9 cellular contexts compared by ENCODE assay signal in the genomic region with DNA sequence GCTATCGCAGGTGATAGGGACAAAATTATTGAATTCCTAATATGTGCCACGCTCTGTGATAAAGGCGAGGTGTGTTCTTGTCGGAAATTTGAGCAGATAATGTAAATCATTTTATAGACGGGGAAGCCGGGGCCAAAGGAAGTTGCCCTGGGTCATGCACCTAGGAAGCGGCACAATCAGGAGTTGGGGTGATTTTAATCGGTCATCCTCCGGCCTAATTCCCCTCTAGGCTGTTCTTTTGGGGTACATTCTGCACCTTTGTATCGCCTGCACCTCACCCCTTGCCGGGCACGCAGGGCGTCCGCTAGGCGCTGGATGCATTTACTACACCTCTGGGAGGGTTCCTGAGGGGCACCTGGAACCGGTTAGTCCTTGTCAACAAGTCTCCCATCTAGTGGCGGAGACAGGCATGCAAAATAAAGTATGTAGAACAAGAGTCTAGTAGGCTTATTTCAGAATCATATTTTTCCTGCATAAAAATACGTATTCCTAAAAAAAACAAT. TPM values are rescaled to one million over a fixed set of nuclear protein-coding genes. Genes with fewer than 3 reads are reported as not detected.
DNase-seq lines count a peak whose midpoint lies in the region; ATAC-seq, FAIRE-seq and TF ChIP-seq lines count a peak whose summit lies in the region.
"Had no signal": no experiment of that assay in that cellular context is flagged by ENCODE, and none has a peak within 500 bp of the region (broad histone marks: within the 10 kb centered on the region; RNA-seq: fewer than 3 reads in every experiment).

No MANE protein-coding gene starts in this region.

- POLR2A ChIA-PET in H1 (lab: Charles Lee; ENCODE audit: partially characterized antibody): no interaction called here

- TF ChIP-seq RAD21 in H1 (IDR thresholded peaks at IDR 0.05 in 1 of 2, conservative IDR thresholded peaks at IDR 0.05 in 1 of 2; ENCODE audit: low read depth in 2 of 2, low read length in 2 of 2): peak in 1 of 2 experiments; percentile 5; a peak in 1 of 4 replicates

- no peak overlapping the region for H2BK15ac ChIP-seq in H1 (ENCODE audit: low read length)

- TF ChIP-seq CTCF in H1 (IDR thresholded peaks at IDR 0.05; ENCODE audit: control extremely low read depth in 1 of 3, insufficient read depth in 1 of 3, low read depth in 1 of 3, low read length in 3 of 3) (peak; percentile 29 to 65 (median 52)), mesothelial cell of epicardium (IDR thresholded peaks at IDR 0.05; ENCODE audit: unreplicated experiment) (peak; percentile 19), testis (IDR thresholded peaks at IDR 0.05) (peak in 1 of 3 experiments; percentile 25)

- H2BK120ac ChIP-seq in H1 (replicated peaks; ENCODE audit: low read depth, low read length): no peak overlapping the region

- peak; percentile 63 for DNase-seq in stimulated activated CD4-positive, alpha-beta T cell treated with anti-CD3 and anti-CD28 coated beads, Interleukin-15, amount 100 ng/mL, for 24 hours
- DNase-seq in stimulated activated CD4-positive, alpha-beta T cell treated with anti-CD3 and anti-CD28 coated beads, Interleukin-12 subunit alpha, Interleukin-12 subunit beta, amount 100 ng/mL, for 4 hours: no peak
- DNase-seq in NCI-H146 treated with DMSO at 0.1 percent for 48 hours (lab: John Stamatoyannopoulos, UW; ENCODE audit: unreplicated experiment): peak; percentile 24
- peak; percentile 84 for DNase-seq in activated CD4-positive, alpha-beta T cell treated with anti-CD3 and anti-CD28 coated beads, Interleukin-2, amount 10 ng/mL, durations not matched to agents 24 days and 14 days
- DNase-seq in H1 (ENCODE audit: low read depth in 1 of 2, low spot score in 2 of 2): no peak
- peak in 1 of 2 experiments; percentile 42 for DNase-seq in mesothelial cell of epicardium (ENCODE audit: low spot score in 2 of 2, unreplicated experiment in 2 of 2)
- peak; percentile 45 for DNase-seq in testis

- CTCF ChIA-PET in H1 (lab: Charles Lee; ENCODE audit: partially characterized antibody): interaction anchor here (1.2 kb wide), 1 partner anchor 106 kb away, joined by 3 read pairs; no protein-coding TSS in a partner anchor

- H3K9me3 Mint-ChIP-seq in activated CD4-positive, alpha-beta T cell treated with anti-CD3 and anti-CD28 coated beads, Interleukin-2, amount 10 ng/mL, durations not matched to agents 24 days and 14 days: no peaks in the 10 kb centered on the region
- H3K9me3 Mint-ChIP-seq in mesothelial cell of epicardium: no peaks in the 10 kb centered on the region

- no peak overlapping the region for H2BK20ac ChIP-seq in H1 (ENCODE audit: low read length)

- no peak overlapping the region for H2AK5ac ChIP-seq in H1 (ENCODE audit: low read depth, low read length)

- no peak overlapping the region for H3K18ac ChIP-seq in H1 (ENCODE audit: extremely low read depth, low read length)

- no peak overlapping the region for H2BK5ac ChIP-seq in H1 (ENCODE audit: low read depth, low read length)

- H3K9ac ChIP-seq in H1 (replicated peaks in 1 of 4; ENCODE audit: extremely low read depth in 1 of 4, low read depth in 3 of 4, low read length in 3 of 4): peak overlapping the region in 2 of 4 experiments; percentile 10 to 25; a peak in 3 of 7 replicates

- H3K23ac ChIP-seq in H1 (ENCODE audit: insufficient read length): no peak overlapping the region

- H3K27me3 Mint-ChIP-seq in activated CD4-positive, alpha-beta T cell treated with anti-CD3 and anti-CD28 coated beads, Interleukin-2, amount 10 ng/mL, durations not matched to agents 24 days and 14 days: no peaks in the 10 kb centered on the region
- peaks cover 11% of the 10 kb centered on the region for H3K27me3 Mint-ChIP-seq in mesothelial cell of epicardium (ENCODE audit: low read depth)

- H3K9me3 ChIP-seq in H1 (ENCODE audit: insufficient read depth in 2 of 2, low read depth in 1 of 2, low read length in 1 of 2) (no peaks in the 10 kb centered on the region), testis (no peaks in the 10 kb centered on the region)

- H4K20me1 ChIP-seq in H1 (replicated peaks in 1 of 2; ENCODE audit: control insufficient read depth in 1 of 2, insufficient read depth in 2 of 2, low read length in 2 of 2): peaks cover 3 to 18% of the 10 kb centered on the region in 2 experiments

- peak overlapping the region; percentile 93 for H2AFZ ChIP-seq in H1 (ENCODE audit: low read length)

- H3K79me2 ChIP-seq in H1 (ENCODE audit: control insufficient read depth in 1 of 2, insufficient read depth in 2 of 2, low read length in 2 of 2): peaks cover 0 to 13% of the 10 kb centered on the region in 2 experiments; a peak in 2 of 4 replicates

- H3K4me3 ChIP-seq in H1 (ENCODE audit: extremely low read depth in 1 of 4, insufficient read depth in 2 of 4, low read depth in 3 of 4, low read length in 4 of 4): peak overlapping the region; percentile 71 to 90 (median 76)
- peak overlapping the region; percentile 94 to 98 for H3K4me3 ChIP-seq in testis

- peaks cover 0 to 5% (median 3%) of the 10 kb centered on the region in 4 experiments; a peak in 3 of 7 replicates for H3K4me1 ChIP-seq in H1 (replicated peaks in 1 of 4; ENCODE audit: control insufficient read depth in 3 of 4, insufficient read depth in 4 of 4, low read length in 3 of 4)
- H3K4me1 ChIP-seq in testis: peaks cover 15% of the 10 kb centered on the region

- no peak overlapping the region for H4K91ac ChIP-seq in H1 (replicated peaks; ENCODE audit: insufficient read length, low read length)

- H4K8ac ChIP-seq in H1 (ENCODE audit: extremely low read depth, insufficient read depth, low read length): no peak overlapping the region; the same call in 1 of the 2 replicates

- intact Hi-C loops in activated CD4-positive, alpha-beta T cell treated with anti-CD3 and anti-CD28 coated beads, Interleukin-2, amount 10 ng/mL, durations not matched to agents 24 days and 14 days (cut with micrococcal nuclease): loop anchor here (1.0 to 10.0 kb wide), 5 partner anchors 10 to 230 kb away; partner anchors contain the start of genes NAGK and PAIP2B
- intact Hi-C loops in testis (cut with DNase I; ENCODE audit: low total_unique reads): no loop called here

- peaks cover 13% of the 10 kb centered on the region for H3K79me1 ChIP-seq in H1 (ENCODE audit: low read depth, low read length)

- peak; percentile 46 for ATAC-seq in HG02678 (IDR thresholded peaks at IDR 0.05; ENCODE audit: unreplicated experiment)

- H3K27me3 ChIP-seq in H1 (replicated peaks in 1 of 4; ENCODE audit: control insufficient read depth in 3 of 4, extremely low read depth in 1 of 4, insufficient read depth in 3 of 4, low read length in 3 of 4): peaks cover 0 to 7% (median 0%) of the 10 kb centered on the region in 4 experiments; a peak in 4 of 7 replicates
- no peaks in the 10 kb centered on the region for H3K27me3 ChIP-seq in testis

- TF ChIP-seq POLR2A in H1 (IDR thresholded peaks at IDR 0.05; ENCODE audit: control extremely low read depth in 1 of 2, low read depth in 2 of 2, low read length in 2 of 2) (no peak), testis (IDR thresholded peaks at IDR 0.05) (no peak)

- no peak overlapping the region for H2BK12ac ChIP-seq in H1 (ENCODE audit: low read depth, low read length)

- H3K4ac ChIP-seq in H1 (replicated peaks; ENCODE audit: insufficient read length, low read depth, low read length): no peak overlapping the region

- H3K27ac ChIP-seq in H1 (ENCODE audit: low read depth, low read length): no peak overlapping the region
- H3K27ac ChIP-seq in testis: no peak overlapping the region

- no peak overlapping the region for H4K5ac ChIP-seq in H1 (ENCODE audit: insufficient read length, low read depth, low read length)

- 8% methylated on average over 18 of the region's 18 CpGs; no CpG with 5 or more reads in 1 of the 2 experiments for WGBS in H1 (ENCODE audit: extremely low coverage in 1 of 2, insufficient coverage in 1 of 2, insufficient read length in 1 of 2, insufficient replicate concordance in 2 of 2, low coverage in 1 of 2, low lambda C conversion rate in 2 of 2, missing lambda C conversion rate in 1 of 2), 2 experiments
- WGBS in testis, 2 donors: 1 to 3% methylated on average over 18 of the region's 18 CpGs

- peaks cover 34% of the 10 kb centered on the region for H3K4me1 Mint-ChIP-seq in activated CD4-positive, alpha-beta T cell treated with anti-CD3 and anti-CD28 coated beads, Interleukin-2, amount 10 ng/mL, durations not matched to agents 24 days and 14 days
- H3K4me1 Mint-ChIP-seq in mesothelial cell of epicardium: peaks cover 20% of the 10 kb centered on the region

- H3K4me3 Mint-ChIP-seq in activated CD4-positive, alpha-beta T cell treated with anti-CD3 and anti-CD28 coated beads, Interleukin-2, amount 10 ng/mL, durations not matched to agents 24 days and 14 days: peak overlapping the region; percentile 85
- H3K4me3 Mint-ChIP-seq in mesothelial cell of epicardium: peak overlapping the region; percentile 78

- H3K23me2 ChIP-seq in H1 (ENCODE audit: low read depth, low read length): peaks cover 11% of the 10 kb centered on the region

- no peak overlapping the region for H3K14ac ChIP-seq in H1 (ENCODE audit: insufficient read length)

- peak overlapping the region; percentile 94 to 98 for H3K4me2 ChIP-seq in H1 (ENCODE audit: insufficient read depth in 1 of 2, low read depth in 2 of 2, low read length in 2 of 2)

- H3K27ac Mint-ChIP-seq in activated CD4-positive, alpha-beta T cell treated with anti-CD3 and anti-CD28 coated beads, Interleukin-2, amount 10 ng/mL, durations not matched to agents 24 days and 14 days: peak overlapping the region; percentile 41
- H3K27ac Mint-ChIP-seq in mesothelial cell of epicardium: peak overlapping the region; percentile 34

- FAIRE-seq in H1 (lab: Jason Lieb, UNC): no peak

- peaks cover 24% of the 10 kb centered on the region for H3K36me3 Mint-ChIP-seq in activated CD4-positive, alpha-beta T cell treated with anti-CD3 and anti-CD28 coated beads, Interleukin-2, amount 10 ng/mL, durations not matched to agents 24 days and 14 days (ENCODE audit: low read depth)
- H3K36me3 Mint-ChIP-seq in mesothelial cell of epicardium: peaks cover 4% of the 10 kb centered on the region

- H3K56ac ChIP-seq in H1 (replicated peaks; ENCODE audit: insufficient read length, low read depth, low read length): no peak overlapping the region

- H3K36me3 ChIP-seq in H1 (ENCODE audit: control insufficient read depth in 2 of 4, insufficient read depth in 4 of 4, low read length in 3 of 4) (no peaks in the 10 kb centered on the region), testis (ENCODE audit: low read depth, missing control alignments) (no peaks in the 10 kb centered on the region)

- TF ChIP-seq EP300 in H1 (IDR thresholded peaks at IDR 0.05; ENCODE audit: borderline replicate concordance in 1 of 2, low read depth in 2 of 2, low read length in 2 of 2): no peak

RNA-seq across cellular contexts. Expression of gene TEX261, which starts 0.6 kb away (rescaled TPM):
- total RNA-seq in activated CD4-positive, alpha-beta T cell treated with anti-CD3 and anti-CD28 coated beads, Interleukin-2, amount 10 ng/mL, durations not matched to agents 24 days and 14 days: 81.7 and 88.8 TPM in 2 replicates
- 24.3 and 25.2 TPM in 2 replicates for total RNA-seq in H1 (2021; fragmentation: NEBNext Ultra II Directional; extraction: Animal tissue kit (Norgen Biotek cat#: 25700))
- polyA plus RNA-seq in H1 (2011; rRNA removed) (30.1 and 31.2 TPM in 2 replicates), testis (ENCODE audit: insufficient read depth, low read depth, low replicate concordance) (133 TPM)
- 20.9 TPM for polyA plus RNA-seq in H1 (2011; cell fraction: cytosol; rRNA removed)
- 45.3 TPM for polyA plus RNA-seq in H1 (2011; cell fraction: nucleus; rRNA removed)
- 15.6 to 18.4 TPM (median 17.5 TPM) in 4 replicates for polyA plus RNA-seq in H1 (2012, experiment 1 of 2)
- polyA plus RNA-seq in H1 (2012, experiment 2 of 2): 16.0 TPM
- 27.3 TPM for polyA plus RNA-seq in H1 (2013, experiment 1 of 2)
- polyA plus RNA-seq in H1 (2013, experiment 2 of 2): 37.1 TPM
- 32.0 and 32.9 TPM in 2 replicates for polyA minus RNA-seq in H1 (2011; rRNA and poly(A)+ RNA removed)
- polyA minus RNA-seq in H1 (2011; cell fraction: cytosol; rRNA and poly(A)+ RNA removed): 11.2 TPM
- 17.3 TPM for polyA minus RNA-seq in H1 (2011; cell fraction: nucleus; rRNA and poly(A)+ RNA removed)
- total RNA-seq in mesothelial cell of epicardium (33.0 to 34.1 TPM (median 33.8 TPM) in 3 replicates), testis (10 to 100 TPM; 39.0 to 40.7 TPM)

RNA-seq across cellular contexts. Expression of gene ANKRD53, which starts 16.8 kb away (rescaled TPM):
- total RNA-seq in activated CD4-positive, alpha-beta T cell treated with anti-CD3 and anti-CD28 coated beads, Interleukin-2, amount 10 ng/mL, durations not matched to agents 24 days and 14 days: not detected in 2 replicates
- total RNA-seq in H1 (2021; fragmentation: NEBNext Ultra II Directional; extraction: Animal tissue kit (Norgen Biotek cat#: 25700)): 0.39 and 0.55 TPM in 2 replicates
- polyA plus RNA-seq in H1 (2011; rRNA removed): 0.53 and 0.70 TPM in 2 replicates
- 0.27 TPM for polyA plus RNA-seq in H1 (2011; cell fraction: cytosol; rRNA removed)
- 0.64 TPM for polyA plus RNA-seq in H1 (2011; cell fraction: nucleus; rRNA removed)
- 0.49 to 0.90 TPM (median 0.61 TPM) in 4 replicates for polyA plus RNA-seq in H1 (2012, experiment 1 of 2)
- polyA plus RNA-seq in H1 (2012, experiment 2 of 2): 0.39 TPM
- polyA plus RNA-seq in H1 (2013, experiment 1 of 2): 0.77 TPM
- 0.75 TPM for polyA plus RNA-seq in H1 (2013, experiment 2 of 2)
- polyA minus RNA-seq in H1 (2011; rRNA and poly(A)+ RNA removed): 0.47 and 0.61 TPM in 2 replicates
- polyA minus RNA-seq in H1 (2011; cell fraction: cytosol; rRNA and poly(A)+ RNA removed): not detected
- 2.1 TPM for polyA minus RNA-seq in H1 (2011; cell fraction: nucleus; rRNA and poly(A)+ RNA removed)
- 3.6 to 4.9 TPM (median 4.0 TPM) in 3 replicates for total RNA-seq in mesothelial cell of epicardium
- 10 to 100 TPM; 10.6 to 36.3 TPM for total RNA-seq in testis
- 52.2 TPM for polyA plus RNA-seq in testis (ENCODE audit: insufficient read depth, low read depth, low replicate concordance)

RNA-seq across cellular contexts. Expression of gene ATP6V1B1, which starts 59.6 kb away (rescaled TPM):
- not detected in 2 replicates for total RNA-seq in activated CD4-positive, alpha-beta T cell treated with anti-CD3 and anti-CD28 coated beads, Interleukin-2, amount 10 ng/mL, durations not matched to agents 24 days and 14 days
- total RNA-seq in H1 (2021; fragmentation: NEBNext Ultra II Directional; extraction: Animal tissue kit (Norgen Biotek cat#: 25700)): not detected in 2 replicates
- 0.17 TPM in 1 of 2 replicates, not detected in the other for polyA plus RNA-seq in H1 (2011; rRNA removed)
- not detected for polyA plus RNA-seq in H1 (2011; cell fraction: cytosol; rRNA removed)
- polyA plus RNA-seq in H1 (2011; cell fraction: nucleus; rRNA removed): 0.31 TPM
- 0.18 to 0.19 TPM in 2 of 4 replicates, not detected in the others for polyA plus RNA-seq in H1 (2012, experiment 1 of 2)
- not detected for polyA plus RNA-seq in H1 (2012, experiment 2 of 2)
- polyA plus RNA-seq in H1 (2013, experiment 1 of 2): 0.04 TPM
- polyA plus RNA-seq in H1 (2013, experiment 2 of 2): not detected
- not detected in 2 replicates for polyA minus RNA-seq in H1 (2011; rRNA and poly(A)+ RNA removed)
- not detected for polyA minus RNA-seq in H1 (2011; cell fraction: cytosol; rRNA and poly(A)+ RNA removed)
- not detected for polyA minus RNA-seq in H1 (2011; cell fraction: nucleus; rRNA and poly(A)+ RNA removed)
- total RNA-seq in mesothelial cell of epicardium: 0.44 to 0.66 TPM in 2 of 3 replicates, not detected in the other
- total RNA-seq in testis: 1 to 10 TPM; 1.7 to 2.9 TPM
- polyA plus RNA-seq in testis (ENCODE audit: insufficient read depth, low read depth, low replicate concordance): not detected
- total RNA-seq: temporal lobe had no signal

Comparison
In these comparisons a context has a peak if more than half of its experiments do, and no peak if none do; other contexts are left out.
1. DNase-seq: peak in stimulated activated CD4-positive, alpha-beta T cell treated with anti-CD3 and anti-CD28 coated beads, Interleukin-15, amount 100 ng/mL, for 24 hours (single experiment), NCI-H146 treated with DMSO at 0.1 percent for 48 hours (single experiment), activated CD4-positive, alpha-beta T cell treated with anti-CD3 and anti-CD28 coated beads, Interleukin-2, amount 10 ng/mL, durations not matched to agents 24 days and 14 days (single experiment) and testis (single experiment); none in stimulated activated CD4-positive, alpha-beta T cell treated with anti-CD3 and anti-CD28 coated beads, Interleukin-12 subunit alpha, Interleukin-12 subunit beta, amount 100 ng/mL, for 4 hours (single experiment) and H1 (0 of 2).